In the genomic region with DNA sequence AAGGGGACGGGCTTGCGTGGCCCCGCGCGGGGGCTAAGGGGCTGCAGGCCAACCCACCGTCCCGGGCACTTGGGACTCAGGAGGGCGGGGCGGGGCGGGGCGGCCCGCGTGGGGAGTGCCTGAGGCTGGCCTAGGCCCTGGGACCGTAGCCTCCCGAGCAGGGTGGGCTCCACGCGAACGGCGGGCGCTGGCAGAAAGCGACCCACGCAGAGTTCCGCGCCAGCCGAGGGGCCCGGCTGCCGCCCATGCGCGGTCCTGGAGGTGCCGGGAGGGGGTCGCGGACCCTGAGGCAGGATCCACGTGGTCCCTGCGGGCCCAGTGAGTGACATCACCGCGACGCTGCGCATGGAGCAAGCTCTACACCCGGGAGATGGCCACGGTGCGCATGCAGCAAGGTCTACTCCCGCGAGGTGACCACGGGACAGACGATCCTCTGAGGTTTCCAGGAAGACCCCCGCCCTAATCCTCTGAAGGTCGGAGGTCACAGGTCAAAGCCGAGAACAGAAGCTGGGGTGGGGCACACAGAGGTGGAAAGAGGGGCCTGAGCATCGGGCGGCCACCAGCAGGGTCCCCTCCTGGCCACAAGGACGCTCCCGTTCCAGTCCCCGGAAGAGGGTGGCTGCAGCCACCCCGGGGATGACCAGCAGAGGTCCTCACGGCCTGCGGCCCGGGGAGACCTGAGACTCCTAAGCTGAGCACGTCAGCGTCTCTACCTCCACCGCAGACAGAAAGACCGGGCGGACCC, we compare ENCODE assay signal across 1 cellular context.
TF ChIP-seq lines count a peak whose summit lies in the region.

No MANE protein-coding gene starts in this region.

TF ChIP-seq in GM12878, 131 proteins besides CTCF, POLR2A, EP300 and RAD21 (continued from another document and continues in another):
- TF ChIP-seq, protein P1, sequence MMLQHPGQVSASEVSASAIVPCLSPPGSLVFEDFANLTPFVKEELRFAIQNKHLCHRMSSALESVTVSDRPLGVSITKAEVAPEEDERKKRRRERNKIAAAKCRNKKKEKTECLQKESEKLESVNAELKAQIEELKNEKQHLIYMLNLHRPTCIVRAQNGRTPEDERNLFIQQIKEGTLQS (IDR thresholded peaks at IDR 0.05; ENCODE audit: borderline replicate concordance, extremely low read depth, low read depth, low read length): no peak
- TF ChIP-seq IRF3 (IDR thresholded peaks at IDR 0.05) (no peak), MAX (IDR thresholded peaks at IDR 0.05; ENCODE audit: low read depth, low read length) (peak; percentile 47), SMC3 (IDR thresholded peaks at IDR 0.05; ENCODE audit: borderline replicate concordance, low read length) (peak; percentile 96), CBFB (IDR thresholded peaks at IDR 0.05; ENCODE audit: low read depth) (no peak), SP1 (IDR thresholded peaks at IDR 0.05; ENCODE audit: low read depth, low read length) (no peak), RAD51 (IDR thresholded peaks at IDR 0.05) (no peak), KAT2A (conservative IDR thresholded peaks at IDR 0.05; ENCODE audit: control insufficient read depth, low read depth, low read length) (no peak), CHD4 (IDR thresholded peaks at IDR 0.05) (no peak), ZNF217 (IDR thresholded peaks at IDR 0.05) (no peak), STAT1 (conservative IDR thresholded peaks at IDR 0.05) (no peak), MYC (IDR thresholded peaks at IDR 0.05; ENCODE audit: insufficient read depth, insufficient read length, insufficient replicate concordance, low read length, severe bottlenecking) (no peak), RUNX3 (IDR thresholded peaks at IDR 0.05; ENCODE audit: low read length) (peak; percentile 51), ZNF274 (IDR thresholded peaks at IDR 0.05; ENCODE audit: insufficient read depth, insufficient read length) (no peak), BRCA1 (IDR thresholded peaks at IDR 0.05; ENCODE audit: low read depth, low read length) (no peak), NFIC (IDR thresholded peaks at IDR 0.05; ENCODE audit: low read depth, low read length) (no peak), SREBF1 (IDR thresholded peaks at IDR 0.05; ENCODE audit: low read length) (no peak), SUZ12 (IDR thresholded peaks at IDR 0.05; ENCODE audit: unreplicated experiment) (no peak), NR2C1 (IDR thresholded peaks at IDR 0.05) (peak; percentile 82), SIN3A (IDR thresholded peaks at IDR 0.05; ENCODE audit: low read depth, low read length) (no peak), MTA2 (IDR thresholded peaks at IDR 0.05; ENCODE audit: low read depth) (peak; percentile 62; the same call in 1 of the 2 replicates), FOS (IDR thresholded peaks at IDR 0.05; ENCODE audit: borderline replicate concordance, extremely low read depth, insufficient read length) (no peak), CUX1 (IDR thresholded peaks at IDR 0.05; ENCODE audit: insufficient replicate concordance, low read depth, low read length) (no peak), NFYA (IDR thresholded peaks at IDR 0.05; ENCODE audit: borderline replicate concordance, low read depth, low read length) (no peak), SUPT20H (IDR thresholded peaks at IDR 0.05; ENCODE audit: borderline replicate concordance, control insufficient read depth, low read depth, low read length) (no peak)
- TF ChIP-seq, protein P2, sequence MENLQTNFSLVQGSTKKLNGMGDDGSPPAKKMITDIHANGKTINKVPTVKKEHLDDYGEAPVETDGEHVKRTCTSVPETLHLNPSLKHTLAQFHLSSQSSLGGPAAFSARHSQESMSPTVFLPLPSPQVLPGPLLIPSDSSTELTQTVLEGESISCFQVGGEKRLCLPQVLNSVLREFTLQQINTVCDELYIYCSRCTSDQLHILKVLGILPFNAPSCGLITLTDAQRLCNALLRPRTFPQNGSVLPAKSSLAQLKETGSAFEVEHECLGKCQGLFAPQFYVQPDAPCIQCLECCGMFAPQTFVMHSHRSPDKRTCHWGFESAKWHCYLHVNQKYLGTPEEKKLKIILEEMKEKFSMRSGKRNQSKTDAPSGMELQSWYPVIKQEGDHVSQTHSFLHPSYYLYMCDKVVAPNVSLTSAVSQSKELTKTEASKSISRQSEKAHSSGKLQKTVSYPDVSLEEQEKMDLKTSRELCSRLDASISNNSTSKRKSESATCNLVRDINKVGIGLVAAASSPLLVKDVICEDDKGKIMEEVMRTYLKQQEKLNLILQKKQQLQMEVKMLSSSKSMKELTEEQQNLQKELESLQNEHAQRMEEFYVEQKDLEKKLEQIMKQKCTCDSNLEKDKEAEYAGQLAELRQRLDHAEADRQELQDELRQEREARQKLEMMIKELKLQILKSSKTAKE (IDR thresholded peaks at IDR 0.05; ENCODE audit: low read depth, poor library complexity, severe bottlenecking): no peak
- TF ChIP-seq, protein P3, sequence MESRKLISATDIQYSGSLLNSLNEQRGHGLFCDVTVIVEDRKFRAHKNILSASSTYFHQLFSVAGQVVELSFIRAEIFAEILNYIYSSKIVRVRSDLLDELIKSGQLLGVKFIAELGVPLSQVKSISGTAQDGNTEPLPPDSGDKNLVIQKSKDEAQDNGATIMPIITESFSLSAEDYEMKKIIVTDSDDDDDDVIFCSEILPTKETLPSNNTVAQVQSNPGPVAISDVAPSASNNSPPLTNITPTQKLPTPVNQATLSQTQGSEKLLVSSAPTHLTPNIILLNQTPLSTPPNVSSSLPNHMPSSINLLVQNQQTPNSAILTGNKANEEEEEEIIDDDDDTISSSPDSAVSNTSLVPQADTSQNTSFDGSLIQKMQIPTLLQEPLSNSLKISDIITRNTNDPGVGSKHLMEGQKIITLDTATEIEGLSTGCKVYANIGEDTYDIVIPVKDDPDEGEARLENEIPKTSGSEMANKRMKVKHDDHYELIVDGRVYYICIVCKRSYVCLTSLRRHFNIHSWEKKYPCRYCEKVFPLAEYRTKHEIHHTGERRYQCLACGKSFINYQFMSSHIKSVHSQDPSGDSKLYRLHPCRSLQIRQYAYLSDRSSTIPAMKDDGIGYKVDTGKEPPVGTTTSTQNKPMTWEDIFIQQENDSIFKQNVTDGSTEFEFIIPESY (IDR thresholded peaks at IDR 0.05): no peak
- TF ChIP-seq, protein P4, sequence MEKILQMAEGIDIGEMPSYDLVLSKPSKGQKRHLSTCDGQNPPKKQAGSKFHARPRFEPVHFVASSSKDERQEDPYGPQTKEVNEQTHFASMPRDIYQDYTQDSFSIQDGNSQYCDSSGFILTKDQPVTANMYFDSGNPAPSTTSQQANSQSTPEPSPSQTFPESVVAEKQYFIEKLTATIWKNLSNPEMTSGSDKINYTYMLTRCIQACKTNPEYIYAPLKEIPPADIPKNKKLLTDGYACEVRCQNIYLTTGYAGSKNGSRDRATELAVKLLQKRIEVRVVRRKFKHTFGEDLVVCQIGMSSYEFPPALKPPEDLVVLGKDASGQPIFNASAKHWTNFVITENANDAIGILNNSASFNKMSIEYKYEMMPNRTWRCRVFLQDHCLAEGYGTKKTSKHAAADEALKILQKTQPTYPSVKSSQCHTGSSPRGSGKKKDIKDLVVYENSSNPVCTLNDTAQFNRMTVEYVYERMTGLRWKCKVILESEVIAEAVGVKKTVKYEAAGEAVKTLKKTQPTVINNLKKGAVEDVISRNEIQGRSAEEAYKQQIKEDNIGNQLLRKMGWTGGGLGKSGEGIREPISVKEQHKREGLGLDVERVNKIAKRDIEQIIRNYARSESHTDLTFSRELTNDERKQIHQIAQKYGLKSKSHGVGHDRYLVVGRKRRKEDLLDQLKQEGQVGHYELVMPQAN (conservative IDR thresholded peaks at IDR 0.05): peak; percentile 77
- TF ChIP-seq, protein P5, sequence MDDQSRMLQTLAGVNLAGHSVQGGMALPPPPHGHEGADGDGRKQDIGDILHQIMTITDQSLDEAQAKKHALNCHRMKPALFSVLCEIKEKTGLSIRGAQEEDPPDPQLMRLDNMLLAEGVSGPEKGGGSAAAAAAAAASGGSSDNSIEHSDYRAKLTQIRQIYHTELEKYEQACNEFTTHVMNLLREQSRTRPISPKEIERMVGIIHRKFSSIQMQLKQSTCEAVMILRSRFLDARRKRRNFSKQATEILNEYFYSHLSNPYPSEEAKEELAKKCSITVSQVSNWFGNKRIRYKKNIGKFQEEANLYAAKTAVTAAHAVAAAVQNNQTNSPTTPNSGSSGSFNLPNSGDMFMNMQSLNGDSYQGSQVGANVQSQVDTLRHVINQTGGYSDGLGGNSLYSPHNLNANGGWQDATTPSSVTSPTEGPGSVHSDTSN (IDR thresholded peaks at IDR 0.05; ENCODE audit: insufficient replicate concordance, low read depth, low read length): no peak
- TF ChIP-seq, protein P6, sequence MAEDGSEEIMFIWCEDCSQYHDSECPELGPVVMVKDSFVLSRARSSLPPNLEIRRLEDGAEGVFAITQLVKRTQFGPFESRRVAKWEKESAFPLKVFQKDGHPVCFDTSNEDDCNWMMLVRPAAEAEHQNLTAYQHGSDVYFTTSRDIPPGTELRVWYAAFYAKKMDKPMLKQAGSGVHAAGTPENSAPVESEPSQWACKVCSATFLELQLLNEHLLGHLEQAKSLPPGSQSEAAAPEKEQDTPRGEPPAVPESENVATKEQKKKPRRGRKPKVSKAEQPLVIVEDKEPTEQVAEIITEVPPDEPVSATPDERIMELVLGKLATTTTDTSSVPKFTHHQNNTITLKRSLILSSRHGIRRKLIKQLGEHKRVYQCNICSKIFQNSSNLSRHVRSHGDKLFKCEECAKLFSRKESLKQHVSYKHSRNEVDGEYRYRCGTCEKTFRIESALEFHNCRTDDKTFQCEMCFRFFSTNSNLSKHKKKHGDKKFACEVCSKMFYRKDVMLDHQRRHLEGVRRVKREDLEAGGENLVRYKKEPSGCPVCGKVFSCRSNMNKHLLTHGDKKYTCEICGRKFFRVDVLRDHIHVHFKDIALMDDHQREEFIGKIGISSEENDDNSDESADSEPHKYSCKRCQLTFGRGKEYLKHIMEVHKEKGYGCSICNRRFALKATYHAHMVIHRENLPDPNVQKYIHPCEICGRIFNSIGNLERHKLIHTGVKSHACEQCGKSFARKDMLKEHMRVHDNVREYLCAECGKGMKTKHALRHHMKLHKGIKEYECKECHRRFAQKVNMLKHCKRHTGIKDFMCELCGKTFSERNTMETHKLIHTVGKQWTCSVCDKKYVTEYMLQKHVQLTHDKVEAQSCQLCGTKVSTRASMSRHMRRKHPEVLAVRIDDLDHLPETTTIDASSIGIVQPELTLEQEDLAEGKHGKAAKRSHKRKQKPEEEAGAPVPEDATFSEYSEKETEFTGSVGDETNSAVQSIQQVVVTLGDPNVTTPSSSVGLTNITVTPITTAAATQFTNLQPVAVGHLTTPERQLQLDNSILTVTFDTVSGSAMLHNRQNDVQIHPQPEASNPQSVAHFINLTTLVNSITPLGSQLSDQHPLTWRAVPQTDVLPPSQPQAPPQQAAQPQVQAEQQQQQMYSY (CRISPR knock-in tag; IDR thresholded peaks at IDR 0.05): no peak
- TF ChIP-seq, protein P7, sequence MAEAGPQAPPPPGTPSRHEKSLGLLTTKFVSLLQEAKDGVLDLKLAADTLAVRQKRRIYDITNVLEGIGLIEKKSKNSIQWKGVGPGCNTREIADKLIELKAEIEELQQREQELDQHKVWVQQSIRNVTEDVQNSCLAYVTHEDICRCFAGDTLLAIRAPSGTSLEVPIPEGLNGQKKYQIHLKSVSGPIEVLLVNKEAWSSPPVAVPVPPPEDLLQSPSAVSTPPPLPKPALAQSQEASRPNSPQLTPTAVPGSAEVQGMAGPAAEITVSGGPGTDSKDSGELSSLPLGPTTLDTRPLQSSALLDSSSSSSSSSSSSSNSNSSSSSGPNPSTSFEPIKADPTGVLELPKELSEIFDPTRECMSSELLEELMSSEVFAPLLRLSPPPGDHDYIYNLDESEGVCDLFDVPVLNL (IDR thresholded peaks at IDR 0.05; ENCODE audit: low read depth, low read length): no peak
- TF ChIP-seq, protein P8, sequence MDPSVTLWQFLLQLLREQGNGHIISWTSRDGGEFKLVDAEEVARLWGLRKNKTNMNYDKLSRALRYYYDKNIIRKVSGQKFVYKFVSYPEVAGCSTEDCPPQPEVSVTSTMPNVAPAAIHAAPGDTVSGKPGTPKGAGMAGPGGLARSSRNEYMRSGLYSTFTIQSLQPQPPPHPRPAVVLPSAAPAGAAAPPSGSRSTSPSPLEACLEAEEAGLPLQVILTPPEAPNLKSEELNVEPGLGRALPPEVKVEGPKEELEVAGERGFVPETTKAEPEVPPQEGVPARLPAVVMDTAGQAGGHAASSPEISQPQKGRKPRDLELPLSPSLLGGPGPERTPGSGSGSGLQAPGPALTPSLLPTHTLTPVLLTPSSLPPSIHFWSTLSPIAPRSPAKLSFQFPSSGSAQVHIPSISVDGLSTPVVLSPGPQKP (IDR thresholded peaks at IDR 0.05; ENCODE audit: low read depth, low read length): peak; percentile 43; the same call in 1 of the 2 replicates
